Comparison of ENCODE assay signal across 13 cellular contexts in the genomic region with DNA sequence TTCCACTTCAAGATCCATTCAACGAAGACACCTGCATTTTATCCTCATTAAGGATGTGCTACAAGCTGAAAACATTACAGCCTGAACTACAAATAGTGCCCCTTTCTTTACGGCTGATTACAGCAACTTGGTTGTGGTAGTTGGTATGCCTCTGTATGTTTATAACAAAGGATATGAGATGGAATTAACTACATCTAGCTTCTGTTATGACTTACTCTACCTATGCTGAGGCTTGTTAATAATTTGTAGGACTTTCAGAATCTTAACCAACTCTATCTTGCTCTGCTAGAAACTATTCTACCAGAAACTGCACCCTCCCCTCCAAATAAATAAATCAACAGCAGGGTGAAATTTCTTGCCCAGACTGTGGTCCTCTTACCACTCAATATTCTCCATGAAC.
DNase-seq lines count a peak whose midpoint lies in the region; ATAC-seq lines count a peak whose summit lies in the region.
"Had no signal": no experiment of that assay in that cellular context is flagged by ENCODE, and none has a peak within 500 bp of the region (broad histone marks: within the 10 kb centered on the region; RNA-seq: fewer than 3 reads in every experiment).

No MANE protein-coding gene starts in this region.

- DNase-seq in KG1 (lab: John Stamatoyannopoulos, UW) (no peak), superior temporal gyrus (ENCODE audit: extremely low spot score) (no peak), DMS79 treated with DMSO at 0.1 percent for 48 hours (lab: John Stamatoyannopoulos, UW) (no peak), RPMI8226 (no peak)
- DNase-seq: activated B cell treated with CpG ODN at 0.5 μM for 24 hours; activated gamma-delta T cell treated with Interleukin-2 at 50 U/mL for 16 hours; CD8-positive, alpha-beta memory T cell; NCI-H2029 treated with DMSO at 0.1 percent for 48 hours; retina had no signal

- ATAC-seq in GM18520 (IDR thresholded peaks at IDR 0.05; ENCODE audit: unreplicated experiment), result peak; percentile 31
- ATAC-seq in GM21381 (IDR thresholded peaks at IDR 0.05; ENCODE audit: unreplicated experiment), result peak; percentile 82
- peak; percentile 92 for ATAC-seq in HG02981 (IDR thresholded peaks at IDR 0.05; ENCODE audit: unreplicated experiment)
- peak; percentile 52 for ATAC-seq in HG03558 (IDR thresholded peaks at IDR 0.05; ENCODE audit: extremely low read depth, unreplicated experiment)

Comparison
In these comparisons a context has a peak if more than half of its experiments do, and no peak if none do; other contexts are left out.
1. ATAC-seq: peak in every context shown above with its lines; median percentile 92 in HG02981; 82 in GM21381; 52 in HG03558; 31 in GM18520.